Comparison of ENCODE assay signal across 1 cellular context in genomic region chr2:156800781-156801366, GRCh38.
TF ChIP-seq lines count a peak whose summit lies in the region.

No MANE protein-coding gene starts in this region.

TF ChIP-seq in GM23338, 12 proteins besides CTCF, POLR2A, EP300 and RAD21 (continued from another document):
- TF ChIP-seq ZNF462 (CRISPR knock-in tag; IDR thresholded peaks at IDR 0.05), result no peak
- no peak for TF ChIP-seq STAT1 (IDR thresholded peaks at IDR 0.05; ENCODE audit: unreplicated experiment)
- no peak for TF ChIP-seq POLR2AphosphoS5 (IDR thresholded peaks at IDR 0.05; ENCODE audit: low read depth)
- no peak for TF ChIP-seq JUNB (IDR thresholded peaks at IDR 0.05; ENCODE audit: unreplicated experiment)
- TF ChIP-seq CREB1 (CRISPR knock-in tag; IDR thresholded peaks at IDR 0.05; ENCODE audit: low read depth), result no peak
- no peak for TF ChIP-seq REST (IDR thresholded peaks at IDR 0.05; ENCODE audit: unreplicated experiment)
- no peak for TF ChIP-seq EZH2phosphoT487 (IDR thresholded peaks at IDR 0.05; ENCODE audit: unreplicated experiment)
- TF ChIP-seq ZNF331 (CRISPR knock-in tag; IDR thresholded peaks at IDR 0.05; ENCODE audit: low read depth), result no peak
TF ChIP-seq in GM23338: peak in this region for 0.
